Comparison of ENCODE assay signal across 33 cellular contexts in the genomic region with DNA sequence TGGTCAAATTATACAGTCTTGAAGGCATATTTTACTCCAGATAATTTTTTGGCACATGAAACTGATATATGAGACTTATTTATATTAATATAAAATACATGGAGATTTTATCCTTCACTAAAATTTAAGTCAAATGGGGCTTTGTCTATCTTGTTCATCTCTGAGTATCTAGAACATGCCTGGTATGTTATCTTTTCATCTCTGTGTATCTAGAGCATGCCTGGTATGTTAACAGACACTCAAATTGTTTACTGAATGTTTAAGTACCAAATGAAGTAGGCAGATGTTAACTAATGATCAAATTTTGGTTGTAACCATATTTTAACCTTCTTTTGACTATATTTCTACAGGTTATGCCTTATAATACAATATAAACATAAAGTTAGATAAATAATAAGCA. TPM values are rescaled to one million over a fixed set of nuclear protein-coding genes. Genes with fewer than 3 reads are reported as not detected.
"Had no signal": no experiment of that assay in that cellular context is flagged by ENCODE, and none has a peak within 500 bp of the region (broad histone marks: within the 10 kb centered on the region; RNA-seq: fewer than 3 reads in every experiment).

No MANE protein-coding gene starts in this region.

- H3K27me3 Mint-ChIP-seq: activated CD4-positive, alpha-beta memory T cell treated with anti-CD3 and anti-CD28 coated beads, Interleukin-2, amount 10 ng/mL, durations not matched to agents 7 days and 5 days; activated CD4-positive, alpha-beta T cell treated with anti-CD3 and anti-CD28 coated beads, Interleukin-2, amount 10 ng/mL, durations not matched to agents 7 days and 5 days; activated CD8-positive, alpha-beta memory T cell treated with anti-CD3 and anti-CD28 coated beads, Interleukin-2, amount 10 ng/mL, durations not matched to agents 7 days and 5 days; activated naive CD8-positive, alpha-beta T cell; brain; memory B cell; naive thymus-derived CD4-positive, alpha-beta T cell; stimulated activated naive CD8-positive, alpha-beta T cell treated with anti-CD3 and anti-CD28 coated beads, Interleukin-15, Interleukin-2, amounts not matched to agents 100 ng/mL and 50 ng/mL, for 24 hours had no signal

- ATAC-seq: activated CD8-positive, alpha-beta memory T cell treated with anti-CD3 and anti-CD28 coated beads, Interleukin-2, amount 10 ng/mL, durations not matched to agents 7 days and 5 days; activated T-cell treated with anti-CD3 and anti-CD28 coated beads, Interleukin-2, amount 50 U/mL, for 72 hours; esophagus mucosa; left colon; naive thymus-derived CD4-positive, alpha-beta T cell; sciatic nerve; stimulated activated effector memory CD8-positive, alpha-beta T cell treated with anti-CD3 and anti-CD28 coated beads, Interleukin-12 subunit alpha, Interleukin-12 subunit beta, amount 100 ng/mL, for 72 hours; WTC11 had no signal

- H3K4me3 Mint-ChIP-seq: activated CD4-positive, alpha-beta memory T cell treated with anti-CD3 and anti-CD28 coated beads, Interleukin-2, amount 10 ng/mL, durations not matched to agents 7 days and 5 days; activated CD4-positive, alpha-beta T cell treated with anti-CD3 and anti-CD28 coated beads, Interleukin-2, amount 10 ng/mL, durations not matched to agents 7 days and 5 days; activated CD8-positive, alpha-beta memory T cell treated with anti-CD3 and anti-CD28 coated beads, Interleukin-2, amount 10 ng/mL, durations not matched to agents 7 days and 5 days; activated naive CD8-positive, alpha-beta T cell; activated T-cell treated with anti-CD3 and anti-CD28 coated beads, Interleukin-2, amount 50 U/mL, for 72 hours; brain; memory B cell; naive thymus-derived CD4-positive, alpha-beta T cell; stimulated activated effector memory CD8-positive, alpha-beta T cell treated with anti-CD3 and anti-CD28 coated beads, Interleukin-12 subunit alpha, Interleukin-12 subunit beta, amount 100 ng/mL, for 72 hours; stimulated activated naive CD8-positive, alpha-beta T cell treated with anti-CD3 and anti-CD28 coated beads, Interleukin-15, Interleukin-2, amounts not matched to agents 100 ng/mL and 50 ng/mL, for 24 hours; WTC11 had no signal

- H3K4me1 Mint-ChIP-seq: brain, WTC11 had no signal

- H3K9me3 ChIP-seq: ascending aorta, ovary, prostate gland, thoracic aorta, upper lobe of left lung, vagina had no signal

- H3K36me3 ChIP-seq: ovary, prostate gland had no signal

- H3K4me1 ChIP-seq: prostate gland had no signal

- DNase-seq: activated CD4-positive, alpha-beta memory T cell treated with anti-CD3 and anti-CD28 coated beads, Interleukin-2, amount 10 ng/mL, durations not matched to agents 7 days and 5 days; activated CD4-positive, alpha-beta T cell treated with anti-CD3 and anti-CD28 coated beads for 1 hour; activated CD4-positive, alpha-beta T cell treated with anti-CD3 and anti-CD28 coated beads, Interleukin-2, amount 10 ng/mL, durations not matched to agents 7 days and 5 days; activated CD8-positive, alpha-beta memory T cell treated with anti-CD3 and anti-CD28 coated beads, Interleukin-2, amount 10 ng/mL, durations not matched to agents 7 days and 5 days; activated naive CD4-positive, alpha-beta T cell; activated T-cell treated with anti-CD3 and anti-CD28 coated beads, Interleukin-2, amount 50 U/mL, for 72 hours; cortex of kidney; foreskin fibroblast; head of caudate nucleus; hippocampal formation; kidney; left colon; midbrain; naive thymus-derived CD4-positive, alpha-beta T cell; ovary; retina; small intestine; stimulated activated CD4-positive, alpha-beta T cell treated with anti-CD3 and anti-CD28 coated beads, Interleukin-4, amount 100 ng/mL, for 24 hours; upper lobe of left lung had no signal

- H3K9me3 Mint-ChIP-seq: activated CD4-positive, alpha-beta T cell treated with anti-CD3 and anti-CD28 coated beads, Interleukin-2, amount 10 ng/mL, durations not matched to agents 7 days and 5 days; memory B cell; stimulated activated effector memory CD8-positive, alpha-beta T cell treated with anti-CD3 and anti-CD28 coated beads, Interleukin-12 subunit alpha, Interleukin-12 subunit beta, amount 100 ng/mL, for 72 hours; stimulated activated naive CD8-positive, alpha-beta T cell treated with anti-CD3 and anti-CD28 coated beads, Interleukin-15, Interleukin-2, amounts not matched to agents 100 ng/mL and 50 ng/mL, for 24 hours; WTC11 had no signal

- H3K27ac Mint-ChIP-seq: activated CD4-positive, alpha-beta memory T cell treated with anti-CD3 and anti-CD28 coated beads, Interleukin-2, amount 10 ng/mL, durations not matched to agents 7 days and 5 days; activated CD4-positive, alpha-beta T cell treated with anti-CD3 and anti-CD28 coated beads, Interleukin-2, amount 10 ng/mL, durations not matched to agents 7 days and 5 days; activated CD8-positive, alpha-beta memory T cell treated with anti-CD3 and anti-CD28 coated beads, Interleukin-2, amount 10 ng/mL, durations not matched to agents 7 days and 5 days; activated naive CD8-positive, alpha-beta T cell; activated T-cell treated with anti-CD3 and anti-CD28 coated beads, Interleukin-2, amount 50 U/mL, for 72 hours; brain; stimulated activated effector memory CD8-positive, alpha-beta T cell treated with anti-CD3 and anti-CD28 coated beads, Interleukin-12 subunit alpha, Interleukin-12 subunit beta, amount 100 ng/mL, for 72 hours; stimulated activated naive CD8-positive, alpha-beta T cell treated with anti-CD3 and anti-CD28 coated beads, Interleukin-15, Interleukin-2, amounts not matched to agents 100 ng/mL and 50 ng/mL, for 24 hours; WTC11 had no signal

- H3K4me3 ChIP-seq: ascending aorta, ovary, prostate gland, thoracic aorta, upper lobe of left lung, vagina had no signal

- H3K27me3 ChIP-seq: ascending aorta, ovary, upper lobe of left lung, vagina had no signal

RNA-seq across cellular contexts. Expression of gene GCNT3, which starts 38.0 kb away (rescaled TPM):
- total RNA-seq: activated CD4-positive, alpha-beta memory T cell treated with anti-CD3 and anti-CD28 coated beads, Interleukin-2, amount 10 ng/mL, durations not matched to agents 7 days and 5 days; activated CD4-positive, alpha-beta T cell treated with anti-CD3 and anti-CD28 coated beads, Interleukin-2, amount 10 ng/mL, durations not matched to agents 7 days and 5 days; activated CD8-positive, alpha-beta memory T cell treated with anti-CD3 and anti-CD28 coated beads, Interleukin-2, amount 10 ng/mL, durations not matched to agents 7 days and 5 days; activated T-cell treated with anti-CD3 and anti-CD28 coated beads, Interleukin-2, amount 50 U/mL, for 72 hours; ascending aorta; cardiac septum; naive thymus-derived CD4-positive, alpha-beta T cell; sciatic nerve; subcutaneous adipose tissue had no signal
